ENCODE assay signal across 9 cellular contexts in the genomic region with DNA sequence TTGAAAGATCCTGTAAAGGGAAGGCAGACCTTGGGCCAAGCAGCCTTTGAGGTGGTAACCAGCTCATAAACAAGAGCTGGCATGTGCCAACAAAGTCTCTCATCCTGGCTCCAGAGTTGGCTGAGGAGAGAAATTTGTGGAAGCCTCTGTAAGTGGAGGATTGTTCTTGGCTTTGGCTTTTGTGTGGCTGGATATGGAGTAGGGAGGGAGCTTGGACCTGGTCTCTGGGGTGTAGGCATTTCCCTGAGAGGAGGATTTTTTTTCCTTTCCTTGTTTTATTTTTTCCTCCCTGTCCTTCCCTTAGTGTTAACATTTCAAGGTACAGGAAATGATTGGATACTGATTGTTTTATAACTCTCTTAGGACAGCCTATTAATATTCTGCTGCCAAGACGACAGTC.
DNase-seq lines count a peak whose midpoint lies in the region; ATAC-seq, FAIRE-seq and TF ChIP-seq lines count a peak whose summit lies in the region.
"Had no signal": no experiment of that assay in that cellular context is flagged by ENCODE, and none has a peak within 500 bp of the region (broad histone marks: within the 10 kb centered on the region; RNA-seq: fewer than 3 reads in every experiment).

No MANE protein-coding gene starts in this region.

- peaks cover 27% of the 10 kb centered on the region for H3K4me1 Mint-ChIP-seq in activated T-helper 17 cell treated with anti-CD3 and anti-CD28 coated beads, Interleukin-2, amount 50 U/mL, for 72 hours

- WGBS in small intestine, 3 donors: 0 to 41% (median 26%) methylated on average over 1 of the region's 1 CpG

- H3K36me3 ChIP-seq in HEK293 (ENCODE audit: control insufficient read depth in 2 of 2, insufficient read depth in 1 of 2, low read length in 2 of 2): no peaks in the 10 kb centered on the region; a peak in 1 of 3 replicates
- no peaks in the 10 kb centered on the region for H3K36me3 ChIP-seq in small intestine (ENCODE audit: control insufficient read depth in 2 of 2, insufficient read depth in 2 of 2, low read length in 2 of 2)
- peaks cover 0 to 7% (median 0%) of the 10 kb centered on the region in 3 donors for H3K36me3 ChIP-seq in Peyer's patch

- peaks cover 24% of the 10 kb centered on the region for H3K36me3 Mint-ChIP-seq in activated T-helper 17 cell treated with anti-CD3 and anti-CD28 coated beads, Interleukin-2, amount 50 U/mL, for 72 hours (ENCODE audit: low read depth)

- no peaks in the 10 kb centered on the region for H3K9me3 Mint-ChIP-seq in activated T-helper 17 cell treated with anti-CD3 and anti-CD28 coated beads, Interleukin-2, amount 50 U/mL, for 72 hours

- H3K27me3 Mint-ChIP-seq in activated T-helper 17 cell treated with anti-CD3 and anti-CD28 coated beads, Interleukin-2, amount 50 U/mL, for 72 hours: no peaks in the 10 kb centered on the region

- TF ChIP-seq POLR2A in GM12892 (IDR thresholded peaks at IDR 0.05; ENCODE audit: low read depth, low read length): no peak
- TF ChIP-seq POLR2A in Peyer's patch (IDR thresholded peaks at IDR 0.05): no peak

- H3K9me3 ChIP-seq in HEK293 (ENCODE audit: control insufficient read depth, insufficient read depth, low read depth, low read length): no peaks in the 10 kb centered on the region
- no peaks in the 10 kb centered on the region for H3K9me3 ChIP-seq in small intestine (ENCODE audit: control insufficient read depth, low read depth)
- H3K9me3 ChIP-seq in Peyer's patch: no peaks in the 10 kb centered on the region

- DNase-seq in left ventricle myocardium superior: no peak
- DNase-seq in small intestine: peak; percentile 51
- DNase-seq in GM12892 (ENCODE audit: insufficient read length): no peak
- no peak for DNase-seq in superior temporal gyrus (ENCODE audit: extremely low spot score)
- no peak for DNase-seq in Peyer's patch
- DNase-seq: stimulated activated CD4-positive, alpha-beta T cell treated with anti-CD3 and anti-CD28 coated beads, Interleukin-15, amount 100 ng/mL, for 24 hours had no signal

- no peak overlapping the region for H3K4me3 ChIP-seq in HEK293 (ENCODE audit: low read depth, low read length)
- H3K4me3 ChIP-seq in small intestine (ENCODE audit: low read depth in 1 of 2, low read length in 2 of 2): peak overlapping the region in 1 of 2 donors; percentile 13
- no peak overlapping the region for H3K4me3 ChIP-seq in Peyer's patch

- POLR2A ChIA-PET in HEK293 (lab: Yijun Ruan, JAX): interaction anchor here (1.0 kb wide), 1 partner anchor 14 kb away, joined by 3 read pairs; no protein-coding TSS in a partner anchor

- peak overlapping the region; percentile 17; the same call in 1 of the 2 replicates for H3K27ac ChIP-seq in HEK293 (ENCODE audit: extremely low read depth, low read depth, low read length)
- peak overlapping the region in 1 of 2 donors; percentile 86 for H3K27ac ChIP-seq in small intestine (ENCODE audit: low read depth in 1 of 2, low read length in 1 of 2)
- no peak overlapping the region for H3K27ac ChIP-seq in Peyer's patch

- FAIRE-seq in small intestine (lab: Jason Lieb, UNC) (no peak), GM12892 (lab: Jason Lieb, UNC) (no peak)

- peak overlapping the region; percentile 28 for H3K27ac Mint-ChIP-seq in activated T-helper 17 cell treated with anti-CD3 and anti-CD28 coated beads, Interleukin-2, amount 50 U/mL, for 72 hours

- TF ChIP-seq CTCF in HEK293 (tag by site-specific recombination; IDR thresholded peaks at IDR 0.05): no peak
- TF ChIP-seq CTCF in Peyer's patch (IDR thresholded peaks at IDR 0.05): no peak

- no peak overlapping the region for H3K4me3 Mint-ChIP-seq in activated T-helper 17 cell treated with anti-CD3 and anti-CD28 coated beads, Interleukin-2, amount 50 U/mL, for 72 hours

- CTCF ChIA-PET in HEK293 (lab: Yijun Ruan, JAX): interaction anchor here (0.7 kb wide), 1 partner anchor 94 kb away, joined by 3 read pairs; no protein-coding TSS in a partner anchor

- H3K27me3 ChIP-seq in small intestine (ENCODE audit: control insufficient read depth in 2 of 2, insufficient read depth in 2 of 2, low read length in 2 of 2) (no peaks in the 10 kb centered on the region), Peyer's patch (no peaks in the 10 kb centered on the region)

- H3K4me1 ChIP-seq in HEK293 (ENCODE audit: control insufficient read depth, insufficient read depth, low read length) (peaks cover 22% of the 10 kb centered on the region), small intestine (ENCODE audit: control insufficient read depth in 2 of 2, insufficient read depth in 1 of 2, low read depth in 1 of 2, low read length in 1 of 2) (peaks cover 0 to 18% of the 10 kb centered on the region in 2 donors), Peyer's patch (peaks cover 0 to 18% (median 0%) of the 10 kb centered on the region in 4 donors)

- intact Hi-C loops in left ventricle myocardium superior (cut with micrococcal nuclease): no loop called here

- ATAC-seq in activated T-helper 17 cell treated with anti-CD3 and anti-CD28 coated beads, Interleukin-2, amount 50 U/mL, for 72 hours (replicated peaks): no peak
- peak; percentile 68 for ATAC-seq in left ventricle myocardium superior
- no peak for ATAC-seq in GM18511 (IDR thresholded peaks at IDR 0.05; ENCODE audit: unreplicated experiment)

TF ChIP-seq in HEK293, 187 proteins besides CTCF, POLR2A, EP300 and RAD21:
- TF ChIP-seq, protein P1, sequence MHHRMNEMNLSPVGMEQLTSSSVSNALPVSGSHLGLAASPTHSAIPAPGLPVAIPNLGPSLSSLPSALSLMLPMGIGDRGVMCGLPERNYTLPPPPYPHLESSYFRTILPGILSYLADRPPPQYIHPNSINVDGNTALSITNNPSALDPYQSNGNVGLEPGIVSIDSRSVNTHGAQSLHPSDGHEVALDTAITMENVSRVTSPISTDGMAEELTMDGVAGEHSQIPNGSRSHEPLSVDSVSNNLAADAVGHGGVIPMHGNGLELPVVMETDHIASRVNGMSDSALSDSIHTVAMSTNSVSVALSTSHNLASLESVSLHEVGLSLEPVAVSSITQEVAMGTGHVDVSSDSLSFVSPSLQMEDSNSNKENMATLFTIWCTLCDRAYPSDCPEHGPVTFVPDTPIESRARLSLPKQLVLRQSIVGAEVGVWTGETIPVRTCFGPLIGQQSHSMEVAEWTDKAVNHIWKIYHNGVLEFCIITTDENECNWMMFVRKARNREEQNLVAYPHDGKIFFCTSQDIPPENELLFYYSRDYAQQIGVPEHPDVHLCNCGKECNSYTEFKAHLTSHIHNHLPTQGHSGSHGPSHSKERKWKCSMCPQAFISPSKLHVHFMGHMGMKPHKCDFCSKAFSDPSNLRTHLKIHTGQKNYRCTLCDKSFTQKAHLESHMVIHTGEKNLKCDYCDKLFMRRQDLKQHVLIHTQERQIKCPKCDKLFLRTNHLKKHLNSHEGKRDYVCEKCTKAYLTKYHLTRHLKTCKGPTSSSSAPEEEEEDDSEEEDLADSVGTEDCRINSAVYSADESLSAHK (tag by site-specific recombination; IDR thresholded peaks at IDR 0.05): no peak
- no peak for TF ChIP-seq ZNF132 (tag by site-specific recombination; IDR thresholded peaks at IDR 0.05; ENCODE audit: borderline replicate concordance)
- no peak for TF ChIP-seq ZFHX2 (tag by site-specific recombination; conservative IDR thresholded peaks at IDR 0.05)
- TF ChIP-seq MEIS1 (CRISPR knock-in tag; IDR thresholded peaks at IDR 0.05; ENCODE audit: borderline replicate concordance): no peak
- no peak for TF ChIP-seq ZNF202 (tag by site-specific recombination; IDR thresholded peaks at IDR 0.05; ENCODE audit: borderline replicate concordance)
- TF ChIP-seq ZNF670 (tag by site-specific recombination; IDR thresholded peaks at IDR 0.05; ENCODE audit: low read depth): no peak
- TF ChIP-seq WT1 (tag by site-specific recombination; IDR thresholded peaks at IDR 0.05): no peak
- no peak for TF ChIP-seq ZNF514 (tag by site-specific recombination; IDR thresholded peaks at IDR 0.05)
- no peak for TF ChIP-seq OSR2 (tag by site-specific recombination; IDR thresholded peaks at IDR 0.05)
- TF ChIP-seq, protein P2, sequence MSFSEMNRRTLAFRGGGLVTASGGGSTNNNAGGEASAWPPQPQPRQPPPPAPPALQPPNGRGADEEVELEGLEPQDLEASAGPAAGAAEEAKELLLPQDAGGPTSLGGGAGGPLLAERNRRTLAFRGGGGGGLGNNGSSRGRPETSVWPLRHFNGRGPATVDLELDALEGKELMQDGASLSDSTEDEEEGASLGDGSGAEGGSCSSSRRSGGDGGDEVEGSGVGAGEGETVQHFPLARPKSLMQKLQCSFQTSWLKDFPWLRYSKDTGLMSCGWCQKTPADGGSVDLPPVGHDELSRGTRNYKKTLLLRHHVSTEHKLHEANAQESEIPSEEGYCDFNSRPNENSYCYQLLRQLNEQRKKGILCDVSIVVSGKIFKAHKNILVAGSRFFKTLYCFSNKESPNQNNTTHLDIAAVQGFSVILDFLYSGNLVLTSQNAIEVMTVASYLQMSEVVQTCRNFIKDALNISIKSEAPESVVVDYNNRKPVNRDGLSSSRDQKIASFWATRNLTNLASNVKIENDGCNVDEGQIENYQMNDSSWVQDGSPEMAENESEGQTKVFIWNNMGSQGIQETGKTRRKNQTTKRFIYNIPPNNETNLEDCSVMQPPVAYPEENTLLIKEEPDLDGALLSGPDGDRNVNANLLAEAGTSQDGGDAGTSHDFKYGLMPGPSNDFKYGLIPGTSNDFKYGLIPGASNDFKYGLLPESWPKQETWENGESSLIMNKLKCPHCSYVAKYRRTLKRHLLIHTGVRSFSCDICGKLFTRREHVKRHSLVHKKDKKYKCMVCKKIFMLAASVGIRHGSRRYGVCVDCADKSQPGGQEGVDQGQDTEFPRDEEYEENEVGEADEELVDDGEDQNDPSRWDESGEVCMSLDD (tag by site-specific recombination; IDR thresholded peaks at IDR 0.05): no peak
- TF ChIP-seq YY2 (tag by site-specific recombination; IDR thresholded peaks at IDR 0.05): no peak
- no peak for TF ChIP-seq ZNF221 (tag by site-specific recombination; IDR thresholded peaks at IDR 0.05; ENCODE audit: borderline replicate concordance)
TF ChIP-seq in HEK293: peak in this region for 0.
